14 cellular contexts compared by ENCODE assay signal in genomic region chr11:111846640-111847039, GRCh38. TPM values are rescaled to one million over a fixed set of nuclear protein-coding genes. Genes with fewer than 3 reads are reported as not detected.
DNase-seq lines count a peak whose midpoint lies in the region; ATAC-seq and TF ChIP-seq lines count a peak whose summit lies in the region.
"Had no signal": no experiment of that assay in that cellular context is flagged by ENCODE, and none has a peak within 500 bp of the region (broad histone marks: within the 10 kb centered on the region; RNA-seq: fewer than 3 reads in every experiment).

No MANE protein-coding gene starts in this region.

- no peaks in the 10 kb centered on the region for H3K9me3 ChIP-seq in MG63
- no peaks in the 10 kb centered on the region for H3K9me3 ChIP-seq in neural cell (ENCODE audit: low read length)
- H3K9me3 ChIP-seq: left ventricle myocardium inferior had no signal

- peaks cover 3% of the 10 kb centered on the region for H3F3A ChIP-seq in neural cell (ENCODE audit: insufficient read depth, low read length, poor library complexity, severe bottlenecking)

- peak overlapping the region; percentile 24 for H3K9ac ChIP-seq in neural cell (ENCODE audit: low read length)
- H3K9ac ChIP-seq: KMS-11 had no signal

- H3K4me3 ChIP-seq in MG63 (no peak overlapping the region), neural cell (ENCODE audit: low read length) (peak overlapping the region; percentile 43)
- H3K4me3 ChIP-seq: left ventricle myocardium inferior had no signal

- H3K36me3 ChIP-seq in MG63 (peaks cover 14% of the 10 kb centered on the region), neural cell (ENCODE audit: insufficient read depth, low read length) (no peaks in the 10 kb centered on the region)

- TF ChIP-seq RAD21 in neural cell (conservative IDR thresholded peaks at IDR 0.05) = no peak

- peaks cover 0 to 2% (median 0%) of the 10 kb centered on the region in 3 donors for H3K27me3 Mint-ChIP-seq in CD14-positive monocyte (ENCODE audit: low read depth in 3 of 3)
- no peaks in the 10 kb centered on the region for H3K27me3 Mint-ChIP-seq in activated naive CD8-positive, alpha-beta T cell treated with anti-CD3 and anti-CD28 coated beads for 36 hours
- H3K27me3 Mint-ChIP-seq in activated naive CD4-positive, alpha-beta T cell treated with anti-CD3 and anti-CD28 coated beads for 36 hours (ENCODE audit: low read depth) = no peaks in the 10 kb centered on the region
- H3K27me3 Mint-ChIP-seq: activated naive CD8-positive, alpha-beta T cell treated with anti-CD3 and anti-CD28 coated beads, Interleukin-2, amount 50 U/mL, for 24 hours had no signal

- H3K4me3 Mint-ChIP-seq in CD14-positive monocyte = no peak overlapping the region
- no peak overlapping the region for H3K4me3 Mint-ChIP-seq in activated naive CD8-positive, alpha-beta T cell treated with anti-CD3 and anti-CD28 coated beads for 36 hours
- H3K4me3 Mint-ChIP-seq in activated naive CD4-positive, alpha-beta T cell treated with anti-CD3 and anti-CD28 coated beads for 36 hours = no peak overlapping the region
- H3K4me3 Mint-ChIP-seq: activated naive CD8-positive, alpha-beta T cell treated with anti-CD3 and anti-CD28 coated beads, Interleukin-2, amount 50 U/mL, for 24 hours; CD8-positive, alpha-beta T cell had no signal

- DNase-seq in CD14-positive monocyte (ENCODE audit: low spot score) = no peak
- peak; percentile 10 for DNase-seq in MG63
- DNase-seq in cerebellar cortex (ENCODE audit: low spot score) = peak; percentile 64
- no peak for DNase-seq in activated naive CD8-positive, alpha-beta T cell treated with anti-CD3 and anti-CD28 coated beads for 36 hours
- no peak for DNase-seq in NCI-H2196 (lab: John Stamatoyannopoulos, UW; ENCODE audit: unreplicated experiment)
- DNase-seq in activated naive CD4-positive, alpha-beta T cell treated with anti-CD3 and anti-CD28 coated beads for 36 hours = no peak
- DNase-seq: activated CD4-positive, alpha-beta T cell treated with anti-CD3 and anti-CD28 coated beads, Interleukin-2, amount 50 U/mL, for 48 hours; activated naive CD8-positive, alpha-beta T cell treated with anti-CD3 and anti-CD28 coated beads, Interleukin-2, amount 50 U/mL, for 24 hours; CD8-positive, alpha-beta T cell; left ventricle myocardium inferior; NCI-H524 treated with DMSO at 0.1 percent for 48 hours had no signal

- peak overlapping the region; percentile 89 to 97 (median 96) for H3K27ac Mint-ChIP-seq in CD14-positive monocyte
- no peak overlapping the region for H3K27ac Mint-ChIP-seq in activated naive CD8-positive, alpha-beta T cell treated with anti-CD3 and anti-CD28 coated beads for 36 hours
- no peak overlapping the region for H3K27ac Mint-ChIP-seq in activated naive CD4-positive, alpha-beta T cell treated with anti-CD3 and anti-CD28 coated beads for 36 hours
- H3K27ac Mint-ChIP-seq: activated naive CD8-positive, alpha-beta T cell treated with anti-CD3 and anti-CD28 coated beads, Interleukin-2, amount 50 U/mL, for 24 hours; CD8-positive, alpha-beta T cell had no signal

- H3K36me3 Mint-ChIP-seq in CD14-positive monocyte = peaks cover 14 to 17% of the 10 kb centered on the region in 2 donors
- H3K36me3 Mint-ChIP-seq in activated naive CD8-positive, alpha-beta T cell treated with anti-CD3 and anti-CD28 coated beads for 36 hours = peaks cover 19% of the 10 kb centered on the region
- H3K36me3 Mint-ChIP-seq in activated naive CD4-positive, alpha-beta T cell treated with anti-CD3 and anti-CD28 coated beads for 36 hours (ENCODE audit: low read depth) = peaks cover 10% of the 10 kb centered on the region

- CTCF ChIA-PET in activated naive CD4-positive, alpha-beta T cell treated with anti-CD3 and anti-CD28 coated beads for 36 hours (lab: Charles Lee) = interaction anchor here (0.6 to 1.2 kb wide), 6 partner anchors 17 to 442 kb away, joined by 3 to 5 read pairs (median 3); partner anchors contain the start of gene ALG9

- no peaks in the 10 kb centered on the region for H4K20me1 ChIP-seq in neural cell (ENCODE audit: insufficient read depth)

- H3K27ac ChIP-seq in neural cell (ENCODE audit: low read length) = peak overlapping the region; percentile 65
- H3K27ac ChIP-seq: KMS-11, left ventricle myocardium inferior had no signal

- peaks cover 48% of the 10 kb centered on the region for H3K4me1 Mint-ChIP-seq in CD14-positive monocyte
- no peaks in the 10 kb centered on the region for H3K4me1 Mint-ChIP-seq in activated naive CD8-positive, alpha-beta T cell treated with anti-CD3 and anti-CD28 coated beads for 36 hours
- no peaks in the 10 kb centered on the region for H3K4me1 Mint-ChIP-seq in activated naive CD4-positive, alpha-beta T cell treated with anti-CD3 and anti-CD28 coated beads for 36 hours (ENCODE audit: low read depth)

- intact Hi-C loops in CD14-positive monocyte (cut with micrococcal nuclease) = loop anchor here (10.0 kb wide), 2 partner anchors 72 to 282 kb away; no protein-coding TSS in a partner anchor
- intact Hi-C loops in activated naive CD4-positive, alpha-beta T cell treated with anti-CD3 and anti-CD28 coated beads for 36 hours (cut with micrococcal nuclease) = loop anchor here (10.0 kb wide), 1 partner anchor 562 kb away; no protein-coding TSS in a partner anchor

- H3K27me3 ChIP-seq in MG63 = no peaks in the 10 kb centered on the region
- no peaks in the 10 kb centered on the region for H3K27me3 ChIP-seq in neural cell (ENCODE audit: insufficient read depth, low read depth, low read length)

- H3K9me3 Mint-ChIP-seq in CD14-positive monocyte = no peaks in the 10 kb centered on the region
- no peaks in the 10 kb centered on the region for H3K9me3 Mint-ChIP-seq in activated naive CD8-positive, alpha-beta T cell treated with anti-CD3 and anti-CD28 coated beads for 36 hours
- H3K9me3 Mint-ChIP-seq in activated naive CD4-positive, alpha-beta T cell treated with anti-CD3 and anti-CD28 coated beads for 36 hours = no peaks in the 10 kb centered on the region
- H3K9me3 Mint-ChIP-seq: activated naive CD8-positive, alpha-beta T cell treated with anti-CD3 and anti-CD28 coated beads, Interleukin-2, amount 50 U/mL, for 24 hours; CD8-positive, alpha-beta T cell had no signal

- TF ChIP-seq CTCF in CD14-positive monocyte (IDR thresholded peaks at IDR 0.05) (no peak), neural cell (IDR thresholded peaks at IDR 0.05; ENCODE audit: poor library complexity, severe bottlenecking) (no peak)

- no peak overlapping the region for H2AFZ ChIP-seq in neural cell (ENCODE audit: low read depth, low read length)

- no peak for ATAC-seq in GM18498 (IDR thresholded peaks at IDR 0.05; ENCODE audit: unreplicated experiment)
- ATAC-seq: activated naive CD8-positive, alpha-beta T cell treated with anti-CD3 and anti-CD28 coated beads, Interleukin-2, amount 50 U/mL, for 24 hours; CD8-positive, alpha-beta T cell had no signal

- no peaks in the 10 kb centered on the region for H3K9me2 ChIP-seq in neural cell (ENCODE audit: insufficient read depth, low read length)

- peak overlapping the region; percentile 20 for H3K4me2 ChIP-seq in neural cell (ENCODE audit: low read length)
- H3K4me2 ChIP-seq: KMS-11 had no signal

- no peaks in the 10 kb centered on the region for H3K79me2 ChIP-seq in neural cell (replicated peaks; ENCODE audit: insufficient read depth, low read length)

- peak; percentile 82 for TF ChIP-seq EP300 in neural cell (conservative IDR thresholded peaks at IDR 0.05; ENCODE audit: poor library complexity, severe bottlenecking)

TF ChIP-seq in neural cell, 6 proteins besides CTCF, POLR2A, EP300 and RAD21 (continues in another document):
- TF ChIP-seq POLR2AphosphoS5 (IDR thresholded peaks at IDR 0.05) (peak; percentile 38), MXI1 (conservative IDR thresholded peaks at IDR 0.05; ENCODE audit: poor library complexity, severe bottlenecking) (no peak)

RNA-seq across cellular contexts. Expression of gene ALG9, which starts 24.7 kb away (rescaled TPM):
- polyA plus RNA-seq in CD14-positive monocyte = 1 to 10 TPM; 7.4 to 7.8 TPM
- 16.4 and 23.6 TPM in 2 replicates for total RNA-seq in MG63 (2014; rRNA removed; shearing (Covaris generic); ENCODE audit: low replicate concordance)
- 82.0 and 92.1 TPM in 2 replicates for polyA plus RNA-seq in neural cell
- 142 and 148 TPM in 2 replicates for polyA minus RNA-seq in neural cell
- 10 to 100 TPM; 36.4 to 36.8 TPM for total RNA-seq in activated naive CD8-positive, alpha-beta T cell treated with anti-CD3 and anti-CD28 coated beads for 36 hours
- total RNA-seq in activated naive CD4-positive, alpha-beta T cell treated with anti-CD3 and anti-CD28 coated beads for 36 hours = 10 to 100 TPM; 21.3 to 21.9 TPM

RNA-seq across cellular contexts. Expression of gene FDXACB1, which starts 32.3 kb away (rescaled TPM):
- 1 to 10 TPM; 1.9 to 2.3 TPM for polyA plus RNA-seq in CD14-positive monocyte
- 2.3 and 2.5 TPM in 2 replicates for total RNA-seq in MG63 (2014; rRNA removed; shearing (Covaris generic); ENCODE audit: low replicate concordance)
- 3.0 and 3.1 TPM in 2 replicates for polyA plus RNA-seq in neural cell
- 4.9 and 6.4 TPM in 2 replicates for polyA minus RNA-seq in neural cell
- total RNA-seq in activated naive CD8-positive, alpha-beta T cell treated with anti-CD3 and anti-CD28 coated beads for 36 hours = 1 to 10 TPM; 8.8 to 9.9 TPM
- 1 to 10 TPM; 3.4 to 3.8 TPM for total RNA-seq in activated naive CD4-positive, alpha-beta T cell treated with anti-CD3 and anti-CD28 coated beads for 36 hours

RNA-seq across cellular contexts. Expression of gene CFAP68, which starts 32.7 kb away (rescaled TPM):
- 1 to 10 TPM; 5.0 to 5.3 TPM for polyA plus RNA-seq in CD14-positive monocyte
- total RNA-seq in MG63 (2014; rRNA removed; shearing (Covaris generic); ENCODE audit: low replicate concordance) = 11.3 and 27.4 TPM in 2 replicates
- 22.0 and 28.1 TPM in 2 replicates for polyA plus RNA-seq in neural cell
- polyA minus RNA-seq in neural cell = 8.1 and 10.7 TPM in 2 replicates
- total RNA-seq in activated naive CD8-positive, alpha-beta T cell treated with anti-CD3 and anti-CD28 coated beads for 36 hours = 10 to 100 TPM; 45.8 to 47.0 TPM
- total RNA-seq in activated naive CD4-positive, alpha-beta T cell treated with anti-CD3 and anti-CD28 coated beads for 36 hours = 10 to 100 TPM; 31.5 to 33.2 TPM

Comparison
In these comparisons a context has a peak if more than half of its experiments do, and no peak if none do; other contexts are left out.
1. DNase-seq: peak in MG63 (single experiment) and cerebellar cortex (single experiment); none in CD14-positive monocyte (single experiment), activated naive CD8-positive, alpha-beta T cell treated with anti-CD3 and anti-CD28 coated beads for 36 hours (single experiment), NCI-H2196 (single experiment) and activated naive CD4-positive, alpha-beta T cell treated with anti-CD3 and anti-CD28 coated beads for 36 hours (single experiment).
2. H3K27ac Mint-ChIP-seq: peak in CD14-positive monocyte (7 of 7); none in activated naive CD8-positive, alpha-beta T cell treated with anti-CD3 and anti-CD28 coated beads for 36 hours (single experiment) and activated naive CD4-positive, alpha-beta T cell treated with anti-CD3 and anti-CD28 coated beads for 36 hours (single experiment).